In genomic region chr5:14668247-14668646, GRCh38 we compare ENCODE assay signal across 11 cellular contexts. TPM values are rescaled to one million over a fixed set of nuclear protein-coding genes. Genes with fewer than 3 reads are reported as not detected.
DNase-seq lines count a peak whose midpoint lies in the region; ATAC-seq, FAIRE-seq and TF ChIP-seq lines count a peak whose summit lies in the region.
"Had no signal": no experiment of that assay in that cellular context is flagged by ENCODE, and none has a peak within 500 bp of the region (broad histone marks: within the 10 kb centered on the region; RNA-seq: fewer than 3 reads in every experiment).

No MANE protein-coding gene starts in this region.

- no peaks in the 10 kb centered on the region for H3K27me3 ChIP-seq in bronchial epithelial cell (ENCODE audit: control insufficient read depth, insufficient read depth, low read length)
- H3K27me3 ChIP-seq: spleen, testis had no signal

- no peaks in the 10 kb centered on the region for H3K36me3 ChIP-seq in bronchial epithelial cell (ENCODE audit: control insufficient read depth, insufficient read depth, low read length)

- peaks cover 37% of the 10 kb centered on the region for H3K36me3 Mint-ChIP-seq in activated CD4-positive, alpha-beta T cell treated with anti-CD3 and anti-CD28 coated beads, Interleukin-2, amount 10 ng/mL, durations not matched to agents 24 days and 14 days (ENCODE audit: low read depth)
- H3K36me3 Mint-ChIP-seq in T-helper 2 cell treated with Interferon-gamma antibody and Interleukin-4, amounts not matched to agents 5 μg/mL and 100 μg/mL, for 36 hours (ENCODE audit: low read depth) = peaks cover 24% of the 10 kb centered on the region
- H3K36me3 Mint-ChIP-seq in stimulated activated memory B cell treated with anti-CD40 and anti-IgM and Interleukin-4, amounts not matched to agents 10 μg/mL and 1 μg/mL and 100 μg/mL, for 72 hours = peaks cover 26% of the 10 kb centered on the region

- intact Hi-C loops in activated CD4-positive, alpha-beta T cell treated with anti-CD3 and anti-CD28 coated beads, Interleukin-2, amount 10 ng/mL, durations not matched to agents 24 days and 14 days (cut with micrococcal nuclease) = loop anchor here (10.0 kb wide), 1 partner anchor 523 kb away; the partner anchor contains the start of gene TRIO

- H3K9me3 Mint-ChIP-seq in activated CD4-positive, alpha-beta T cell treated with anti-CD3 and anti-CD28 coated beads, Interleukin-2, amount 10 ng/mL, durations not matched to agents 24 days and 14 days = no peaks in the 10 kb centered on the region
- no peaks in the 10 kb centered on the region for H3K9me3 Mint-ChIP-seq in T-helper 2 cell treated with Interferon-gamma antibody and Interleukin-4, amounts not matched to agents 5 μg/mL and 100 μg/mL, for 36 hours
- no peaks in the 10 kb centered on the region for H3K9me3 Mint-ChIP-seq in stimulated activated memory B cell treated with anti-CD40 and anti-IgM and Interleukin-4, amounts not matched to agents 10 μg/mL and 1 μg/mL and 100 μg/mL, for 72 hours

- peak overlapping the region; percentile 96 for H3K4me3 Mint-ChIP-seq in activated CD4-positive, alpha-beta T cell treated with anti-CD3 and anti-CD28 coated beads, Interleukin-2, amount 10 ng/mL, durations not matched to agents 24 days and 14 days
- H3K4me3 Mint-ChIP-seq in T-helper 2 cell treated with Interferon-gamma antibody and Interleukin-4, amounts not matched to agents 5 μg/mL and 100 μg/mL, for 36 hours = peak overlapping the region; percentile 96
- peak overlapping the region; percentile 81 for H3K4me3 Mint-ChIP-seq in stimulated activated memory B cell treated with anti-CD40 and anti-IgM and Interleukin-4, amounts not matched to agents 10 μg/mL and 1 μg/mL and 100 μg/mL, for 72 hours

- H3K4me3 ChIP-seq in bronchial epithelial cell (ENCODE audit: low read depth, low read length) = no peak overlapping the region
- H3K4me3 ChIP-seq: testis had no signal

- TF ChIP-seq CTCF in bronchial epithelial cell (IDR thresholded peaks at IDR 0.05; ENCODE audit: insufficient read depth, low read length, severe bottlenecking) = no peak

- H3K4me1 Mint-ChIP-seq in activated CD4-positive, alpha-beta T cell treated with anti-CD3 and anti-CD28 coated beads, Interleukin-2, amount 10 ng/mL, durations not matched to agents 24 days and 14 days = peaks cover 67% of the 10 kb centered on the region
- H3K4me1 Mint-ChIP-seq in T-helper 2 cell treated with Interferon-gamma antibody and Interleukin-4, amounts not matched to agents 5 μg/mL and 100 μg/mL, for 36 hours (ENCODE audit: low read depth) = peaks cover 63% of the 10 kb centered on the region
- peaks cover 75% of the 10 kb centered on the region for H3K4me1 Mint-ChIP-seq in stimulated activated memory B cell treated with anti-CD40 and anti-IgM and Interleukin-4, amounts not matched to agents 10 μg/mL and 1 μg/mL and 100 μg/mL, for 72 hours

- DNase-seq in activated CD4-positive, alpha-beta T cell treated with anti-CD3 and anti-CD28 coated beads, Interleukin-2, amount 10 ng/mL, durations not matched to agents 24 days and 14 days = no peak
- DNase-seq in activated CD4-positive, alpha-beta T cell treated with anti-CD3 and anti-CD28 coated beads for 1 hour = no peak
- no peak for DNase-seq in T-helper 2 cell treated with Interferon-gamma antibody and Interleukin-4, amounts not matched to agents 5 μg/mL and 100 μg/mL, for 36 hours (ENCODE audit: low spot score)
- DNase-seq in bronchial epithelial cell (ENCODE audit: low read depth) (peak; percentile 31), Ammon's horn (ENCODE audit: low spot score) (no peak), NCI-H1436 (lab: John Stamatoyannopoulos, UW) (no peak)
- DNase-seq: spleen, testis had no signal

- H3K27ac Mint-ChIP-seq in activated CD4-positive, alpha-beta T cell treated with anti-CD3 and anti-CD28 coated beads, Interleukin-2, amount 10 ng/mL, durations not matched to agents 24 days and 14 days = peak overlapping the region; percentile 30
- H3K27ac Mint-ChIP-seq in T-helper 2 cell treated with Interferon-gamma antibody and Interleukin-4, amounts not matched to agents 5 μg/mL and 100 μg/mL, for 36 hours = peak overlapping the region; percentile 75
- peak overlapping the region; percentile 80 for H3K27ac Mint-ChIP-seq in stimulated activated memory B cell treated with anti-CD40 and anti-IgM and Interleukin-4, amounts not matched to agents 10 μg/mL and 1 μg/mL and 100 μg/mL, for 72 hours

- H3K27me3 Mint-ChIP-seq in activated CD4-positive, alpha-beta T cell treated with anti-CD3 and anti-CD28 coated beads, Interleukin-2, amount 10 ng/mL, durations not matched to agents 24 days and 14 days = no peaks in the 10 kb centered on the region
- H3K27me3 Mint-ChIP-seq in T-helper 2 cell treated with Interferon-gamma antibody and Interleukin-4, amounts not matched to agents 5 μg/mL and 100 μg/mL, for 36 hours (ENCODE audit: low read depth) = no peaks in the 10 kb centered on the region
- H3K27me3 Mint-ChIP-seq in stimulated activated memory B cell treated with anti-CD40 and anti-IgM and Interleukin-4, amounts not matched to agents 10 μg/mL and 1 μg/mL and 100 μg/mL, for 72 hours = no peaks in the 10 kb centered on the region

- no peak for FAIRE-seq in bronchial epithelial cell (lab: Jason Lieb, UNC)
- FAIRE-seq: A204.1 had no signal

- no peak for ATAC-seq in stimulated activated memory B cell treated with anti-CD40 and anti-IgM and Interleukin-4, amounts not matched to agents 10 μg/mL and 1 μg/mL and 100 μg/mL, for 72 hours
- no peak for ATAC-seq in esophagus mucosa

RNA-seq across cellular contexts. Expression of gene OTULIN, which starts 3.7 kb away (rescaled TPM):
- 52.5 and 62.1 TPM in 2 replicates for total RNA-seq in activated CD4-positive, alpha-beta T cell treated with anti-CD3 and anti-CD28 coated beads, Interleukin-2, amount 10 ng/mL, durations not matched to agents 24 days and 14 days
- 19.6 and 36.6 TPM in 2 replicates for total RNA-seq in bronchial epithelial cell
- 26.1 TPM for total RNA-seq in esophagus mucosa

Comparison
In these comparisons a context has a peak if more than half of its experiments do, and no peak if none do; other contexts are left out.
1. H3K27ac Mint-ChIP-seq: peak in every context shown above with its lines; median percentile 80 in stimulated activated memory B cell treated with anti-CD40 and anti-IgM and Interleukin-4, amounts not matched to agents 10 μg/mL and 1 μg/mL and 100 μg/mL, for 72 hours; 75 in T-helper 2 cell treated with Interferon-gamma antibody and Interleukin-4, amounts not matched to agents 5 μg/mL and 100 μg/mL, for 36 hours; 30 in activated CD4-positive, alpha-beta T cell treated with anti-CD3 and anti-CD28 coated beads, Interleukin-2, amount 10 ng/mL, durations not matched to agents 24 days and 14 days.